17 cellular contexts compared by ENCODE assay signal in genomic region chr6:130070306-130070705, GRCh38.
"Had no signal": no experiment of that assay in that cellular context is flagged by ENCODE, and none has a peak within 500 bp of the region (broad histone marks: within the 10 kb centered on the region; RNA-seq: fewer than 3 reads in every experiment).

No MANE protein-coding gene starts in this region.

- H3K27ac Mint-ChIP-seq: activated B cell treated with CpG ODN at 0.5 μM for 24 hours; activated CD4-positive, alpha-beta T cell treated with anti-CD3 and anti-CD28 coated beads, Interleukin-2, amount 10 ng/mL, durations not matched to agents 7 days and 5 days; activated naive CD8-positive, alpha-beta T cell treated with anti-CD3 and anti-CD28 coated beads, Interleukin-2, amount 50 U/mL, for 24 hours; memory B cell; stimulated activated memory B cell treated with anti-CD40 and anti-IgM and Interleukin-4, amounts not matched to agents 10 μg/mL and 1 μg/mL and 100 μg/mL, for 72 hours had no signal

- H3K4me3 ChIP-seq: coronary artery, esophagus muscularis mucosa, mucosa of descending colon, pancreas had no signal

- H3K27me3 ChIP-seq: esophagus muscularis mucosa, foreskin keratinocyte, pancreas had no signal

- H3K4me3 Mint-ChIP-seq: activated B cell treated with CpG ODN at 0.5 μM for 24 hours; activated CD4-positive, alpha-beta T cell treated with anti-CD3 and anti-CD28 coated beads, Interleukin-2, amount 10 ng/mL, durations not matched to agents 7 days and 5 days; activated naive CD8-positive, alpha-beta T cell treated with anti-CD3 and anti-CD28 coated beads, Interleukin-2, amount 50 U/mL, for 24 hours; memory B cell; naive thymus-derived CD4-positive, alpha-beta T cell; stimulated activated memory B cell treated with anti-CD40 and anti-IgM and Interleukin-4, amounts not matched to agents 10 μg/mL and 1 μg/mL and 100 μg/mL, for 72 hours had no signal

- H3K9me3 Mint-ChIP-seq: activated B cell treated with CpG ODN at 0.5 μM for 24 hours; activated CD4-positive, alpha-beta T cell treated with anti-CD3 and anti-CD28 coated beads, Interleukin-2, amount 10 ng/mL, durations not matched to agents 7 days and 5 days; activated naive CD8-positive, alpha-beta T cell treated with anti-CD3 and anti-CD28 coated beads, Interleukin-2, amount 50 U/mL, for 24 hours; memory B cell; naive thymus-derived CD4-positive, alpha-beta T cell; stimulated activated memory B cell treated with anti-CD40 and anti-IgM and Interleukin-4, amounts not matched to agents 10 μg/mL and 1 μg/mL and 100 μg/mL, for 72 hours had no signal

- H3K4me1 ChIP-seq: foreskin keratinocyte, pancreas had no signal

- ATAC-seq: activated naive CD8-positive, alpha-beta T cell treated with anti-CD3 and anti-CD28 coated beads, Interleukin-2, amount 50 U/mL, for 24 hours; foreskin keratinocyte; left ventricle myocardium superior; mucosa of descending colon; naive thymus-derived CD4-positive, alpha-beta T cell; pancreas; stimulated activated memory B cell treated with anti-CD40 and anti-IgM and Interleukin-4, amounts not matched to agents 10 μg/mL and 1 μg/mL and 100 μg/mL, for 72 hours had no signal

- H3K27me3 Mint-ChIP-seq: activated B cell treated with CpG ODN at 0.5 μM for 24 hours; activated CD4-positive, alpha-beta T cell treated with anti-CD3 and anti-CD28 coated beads, Interleukin-2, amount 10 ng/mL, durations not matched to agents 7 days and 5 days; activated naive CD8-positive, alpha-beta T cell treated with anti-CD3 and anti-CD28 coated beads, Interleukin-2, amount 50 U/mL, for 24 hours; memory B cell; naive thymus-derived CD4-positive, alpha-beta T cell; stimulated activated memory B cell treated with anti-CD40 and anti-IgM and Interleukin-4, amounts not matched to agents 10 μg/mL and 1 μg/mL and 100 μg/mL, for 72 hours had no signal

- H3K9me3 ChIP-seq: esophagus muscularis mucosa, mucosa of descending colon, pancreas had no signal

- H3K27ac ChIP-seq: coronary artery, esophagus muscularis mucosa, foreskin keratinocyte, pancreas had no signal

- DNase-seq: activated B cell treated with CpG ODN at 0.5 μM for 24 hours; activated CD4-positive, alpha-beta T cell treated with anti-CD3 and anti-CD28 coated beads, Interleukin-2, amount 10 ng/mL, durations not matched to agents 7 days and 5 days; activated CD8-positive, alpha-beta memory T cell treated with anti-CD3 and anti-CD28 coated beads for 24 hours; activated naive CD4-positive, alpha-beta T cell treated with Interleukin-2 at 50 U/mL for 16 hours; activated naive CD8-positive, alpha-beta T cell treated with anti-CD3 and anti-CD28 coated beads, Interleukin-2, amount 50 U/mL, for 24 hours; foreskin keratinocyte; glutamatergic neuron; kidney glomerular epithelial cell; left ventricle myocardium superior; mucosa of descending colon; naive thymus-derived CD4-positive, alpha-beta T cell; pancreas; stimulated activated CD4-positive, alpha-beta T cell treated with anti-CD3 and anti-CD28 coated beads, Interleukin-12 subunit alpha, Interleukin-12 subunit beta, amount 100 ng/mL, for 4 hours had no signal
